Comparison of ENCODE assay signal across 9 cellular contexts in the genomic region with DNA sequence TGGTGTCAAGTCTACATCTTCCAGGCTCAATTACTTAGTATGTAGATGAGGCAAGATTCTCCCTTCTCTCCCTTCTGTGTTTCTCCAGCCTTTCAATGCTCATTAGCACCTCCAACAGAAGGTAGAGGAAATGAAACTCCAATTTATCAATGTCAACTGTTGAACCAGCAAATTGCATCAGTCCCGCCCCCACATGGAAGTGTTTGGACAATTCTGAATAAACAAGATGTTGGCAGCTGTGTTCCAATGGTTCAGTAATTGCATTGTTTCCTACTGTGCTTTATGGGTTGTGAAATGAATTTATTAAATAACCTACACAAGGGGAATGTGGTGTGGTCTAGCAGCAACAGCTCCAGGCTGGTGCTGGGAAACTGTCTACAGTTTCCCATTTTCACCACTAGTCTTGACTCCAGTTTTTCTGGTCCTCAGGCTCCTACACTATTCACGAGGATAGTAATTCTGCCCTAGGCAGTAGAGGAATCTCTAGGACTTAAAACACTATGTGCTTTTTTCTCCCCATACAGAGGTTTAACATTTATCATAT.
DNase-seq lines count a peak whose midpoint lies in the region; ATAC-seq and TF ChIP-seq lines count a peak whose summit lies in the region.
"Had no signal": no experiment of that assay in that cellular context is flagged by ENCODE, and none has a peak within 500 bp of the region (broad histone marks: within the 10 kb centered on the region; RNA-seq: fewer than 3 reads in every experiment).

No MANE protein-coding gene starts in this region.

- peak overlapping the region; percentile 8 for H3K27ac Mint-ChIP-seq in activated T-cell treated with anti-CD3 and anti-CD28 coated beads, Interleukin-2, amount 50 U/mL, for 72 hours
- H3K27ac Mint-ChIP-seq in stimulated activated naive B cell treated with anti-CD40 and anti-IgM and Interleukin-4, amounts not matched to agents 10 μg/mL and 1 μg/mL and 100 μg/mL, for 72 hours = no peak overlapping the region

- intact Hi-C loops in body of pancreas (cut with DNase I) = no loop called here

- H3K27me3 Mint-ChIP-seq in activated T-cell treated with anti-CD3 and anti-CD28 coated beads, Interleukin-2, amount 50 U/mL, for 72 hours (ENCODE audit: low read depth) = peaks cover 11% of the 10 kb centered on the region
- peaks cover 0 to 26% of the 10 kb centered on the region in 2 donors for H3K27me3 Mint-ChIP-seq in stimulated activated naive B cell treated with anti-CD40 and anti-IgM and Interleukin-4, amounts not matched to agents 10 μg/mL and 1 μg/mL and 100 μg/mL, for 72 hours

- peaks cover 12% of the 10 kb centered on the region for H3K4me1 ChIP-seq in body of pancreas
- H3K4me1 ChIP-seq in neuronal stem cell (ENCODE audit: control insufficient read depth in 2 of 2, insufficient read depth in 1 of 2, low read depth in 1 of 2, low read length in 2 of 2) = peaks cover 0 to 2% of the 10 kb centered on the region in 2 donors

- H2BK15ac ChIP-seq in neuronal stem cell (ENCODE audit: low read length) = no peak overlapping the region

- no peak overlapping the region for H3K9ac ChIP-seq in neuronal stem cell (ENCODE audit: low read depth, low read length, poor library complexity)

- no peak overlapping the region for H2BK120ac ChIP-seq in neuronal stem cell (ENCODE audit: low read depth, low read length)

- H3K18ac ChIP-seq in neuronal stem cell (ENCODE audit: low read length) = no peak overlapping the region

- no peak overlapping the region for H2AK5ac ChIP-seq in neuronal stem cell (ENCODE audit: low read depth, low read length)

- no peak overlapping the region for H4K8ac ChIP-seq in neuronal stem cell (ENCODE audit: low read depth, low read length)

- no peak overlapping the region for H4K91ac ChIP-seq in neuronal stem cell (ENCODE audit: low read depth, low read length, poor library complexity)

- no peaks in the 10 kb centered on the region for H3K9me3 ChIP-seq in body of pancreas
- peaks cover 0 to 2% of the 10 kb centered on the region in 2 donors for H3K9me3 ChIP-seq in neuronal stem cell (replicated peaks in 1 of 2; ENCODE audit: control insufficient read depth in 2 of 2, insufficient read depth in 1 of 2, low read depth in 1 of 2, low read length in 2 of 2)

- no peak overlapping the region for H3K4me2 ChIP-seq in neuronal stem cell (ENCODE audit: insufficient read depth, low read length, poor library complexity, severe bottlenecking)

- peak in 1 of 7 experiments; percentile 3 for TF ChIP-seq CTCF in body of pancreas (IDR thresholded peaks at IDR 0.05)

- H3K27ac ChIP-seq in body of pancreas = no peak overlapping the region
- H3K27ac ChIP-seq in neuronal stem cell (replicated peaks; ENCODE audit: low read length) = no peak overlapping the region

- H2BK12ac ChIP-seq in neuronal stem cell (ENCODE audit: low read length) = no peak overlapping the region

- no peak overlapping the region for H2AFZ ChIP-seq in neuronal stem cell (ENCODE audit: low read length)

- WGBS in body of pancreas, 2 donors = 48 to 55% methylated on average over 2 of the region's 2 CpGs
- no CpG with 5 or more reads among the region's 2 CpGs for WGBS in neuronal stem cell (ENCODE audit: extremely low coverage in 2 of 2, insufficient read length in 2 of 2, insufficient replicate concordance in 1 of 2), 2 donors

- no peak for TF ChIP-seq POLR2A in body of pancreas (IDR thresholded peaks at IDR 0.05)

- ATAC-seq in activated T-cell treated with anti-CD3 and anti-CD28 coated beads, Interleukin-2, amount 50 U/mL, for 72 hours (replicated peaks in 1 of 2) = no peak
- ATAC-seq in body of pancreas (peak; percentile 52), GM19324 (IDR thresholded peaks at IDR 0.05; ENCODE audit: low FRiP score, unreplicated experiment) (no peak)
- ATAC-seq in stimulated activated naive B cell treated with anti-CD40 and anti-IgM and Interleukin-4, amounts not matched to agents 10 μg/mL and 1 μg/mL and 100 μg/mL, for 72 hours (replicated peaks) = peak; percentile 34 to 44

- H3K27me3 ChIP-seq in body of pancreas (no peaks in the 10 kb centered on the region), neuronal stem cell (ENCODE audit: control insufficient read depth in 3 of 3, insufficient read depth in 3 of 3, low read depth in 1 of 3, low read length in 3 of 3) (no peaks in the 10 kb centered on the region)

- H3K4ac ChIP-seq in neuronal stem cell (ENCODE audit: low read length) = no peak overlapping the region

- H3K79me1 ChIP-seq in neuronal stem cell (ENCODE audit: low read depth, low read length) = no peaks in the 10 kb centered on the region

- peaks cover 0 to 4% of the 10 kb centered on the region in 2 donors for H3K36me3 Mint-ChIP-seq in activated T-cell treated with anti-CD3 and anti-CD28 coated beads, Interleukin-2, amount 50 U/mL, for 72 hours (ENCODE audit: insufficient read depth in 2 of 2)
- H3K36me3 Mint-ChIP-seq in stimulated activated naive B cell treated with anti-CD40 and anti-IgM and Interleukin-4, amounts not matched to agents 10 μg/mL and 1 μg/mL and 100 μg/mL, for 72 hours = no peaks in the 10 kb centered on the region

- no peak overlapping the region for H3K14ac ChIP-seq in neuronal stem cell (ENCODE audit: low read length)

- H3K9me3 Mint-ChIP-seq in activated T-cell treated with anti-CD3 and anti-CD28 coated beads, Interleukin-2, amount 50 U/mL, for 72 hours = peaks cover 0 to 3% of the 10 kb centered on the region in 2 donors
- H3K9me3 Mint-ChIP-seq in stimulated activated naive B cell treated with anti-CD40 and anti-IgM and Interleukin-4, amounts not matched to agents 10 μg/mL and 1 μg/mL and 100 μg/mL, for 72 hours = peaks cover 0 to 7% of the 10 kb centered on the region in 2 donors

- H3K4me3 ChIP-seq in body of pancreas (no peak overlapping the region), neuronal stem cell (ENCODE audit: low read length in 2 of 2) (no peak overlapping the region)

- no peak overlapping the region for H3K4me3 Mint-ChIP-seq in activated T-cell treated with anti-CD3 and anti-CD28 coated beads, Interleukin-2, amount 50 U/mL, for 72 hours
- H3K4me3 Mint-ChIP-seq in stimulated activated naive B cell treated with anti-CD40 and anti-IgM and Interleukin-4, amounts not matched to agents 10 μg/mL and 1 μg/mL and 100 μg/mL, for 72 hours = no peak overlapping the region

- DNase-seq in activated T-cell treated with anti-CD3 and anti-CD28 coated beads, Interleukin-2, amount 50 U/mL, for 72 hours = no peak
- no peak for DNase-seq in activated T-cell treated with anti-CD3 and anti-CD28 coated beads, Interleukin-2, amount 50 U/mL, for 48 hours
- DNase-seq in NCI-H1694 (lab: John Stamatoyannopoulos, UW) = peak; percentile 96
- peak in 2 of 4 donors; percentile 46 to 54 for DNase-seq in body of pancreas
- DNase-seq in stimulated activated naive B cell treated with anti-CD40 and anti-IgM and Interleukin-4, amounts not matched to agents 10 μg/mL and 1 μg/mL and 100 μg/mL, for 72 hours = no peak
- no peak for DNase-seq in neuronal stem cell (ENCODE audit: low spot score)
- no peak for DNase-seq in occipital lobe (lab: John Stamatoyannopoulos, UW)
- DNase-seq: activated gamma-delta T cell treated with Interleukin-2 at 50 U/mL for 16 hours had no signal

- H3K23ac ChIP-seq in neuronal stem cell (ENCODE audit: low read depth, low read length, poor library complexity) = no peak overlapping the region

- H2BK5ac ChIP-seq in neuronal stem cell (ENCODE audit: low read length) = no peak overlapping the region

- H3K36me3 ChIP-seq in body of pancreas (replicated peaks in 1 of 2; ENCODE audit: insufficient read depth in 1 of 2, low read depth in 2 of 2) = no peaks in the 10 kb centered on the region
- no peaks in the 10 kb centered on the region for H3K36me3 ChIP-seq in neuronal stem cell (replicated peaks in 1 of 2; ENCODE audit: control insufficient read depth in 2 of 2, insufficient read depth in 2 of 2, low read length in 2 of 2)

- peaks cover 25% of the 10 kb centered on the region for H3K4me1 Mint-ChIP-seq in activated T-cell treated with anti-CD3 and anti-CD28 coated beads, Interleukin-2, amount 50 U/mL, for 72 hours (ENCODE audit: low read depth)
- H3K4me1 Mint-ChIP-seq in stimulated activated naive B cell treated with anti-CD40 and anti-IgM and Interleukin-4, amounts not matched to agents 10 μg/mL and 1 μg/mL and 100 μg/mL, for 72 hours = no peaks in the 10 kb centered on the region

Comparison
In these comparisons a context has a peak if more than half of its experiments do, and no peak if none do; other contexts are left out.
1. ATAC-seq: peak in body of pancreas (single experiment) and stimulated activated naive B cell treated with anti-CD40 and anti-IgM and Interleukin-4, amounts not matched to agents 10 μg/mL and 1 μg/mL and 100 μg/mL, for 72 hours (2 of 2); none in activated T-cell treated with anti-CD3 and anti-CD28 coated beads, Interleukin-2, amount 50 U/mL, for 72 hours (0 of 2) and GM19324 (single experiment).